ENCODE assay signal across 12 cellular contexts in genomic region chr7:2796358-2797352, GRCh38. TPM values are rescaled to one million over a fixed set of nuclear protein-coding genes. Genes with fewer than 3 reads are reported as not detected.
DNase-seq lines count a peak whose midpoint lies in the region; ATAC-seq and TF ChIP-seq lines count a peak whose summit lies in the region.
"Had no signal": no experiment of that assay in that cellular context is flagged by ENCODE, and none has a peak within 500 bp of the region (broad histone marks: within the 10 kb centered on the region; RNA-seq: fewer than 3 reads in every experiment).

No MANE protein-coding gene starts in this region.

- no peak overlapping the region for H2AFZ ChIP-seq in hepatocyte

- no peak overlapping the region for H3K27ac Mint-ChIP-seq in T-helper 17 cell
- H3K27ac Mint-ChIP-seq: progenitor cell of endocrine pancreas had no signal

- H3K79me2 ChIP-seq in hepatocyte, result peaks cover 71% of the 10 kb centered on the region

- peaks cover 70% of the 10 kb centered on the region for H3K36me3 ChIP-seq in BLaER1
- H3K36me3 ChIP-seq in hepatocyte (replicated peaks; ENCODE audit: insufficient read depth, low read depth), result no peaks in the 10 kb centered on the region

- peak; percentile 86 for DNase-seq in brain pericyte (ENCODE audit: low read depth, low spot score)
- no peak for DNase-seq in hepatocyte (ENCODE audit: low spot score)
- DNase-seq in sciatic nerve (ENCODE audit: low spot score), result peak; percentile 78
- no peak for DNase-seq in activated naive CD4-positive, alpha-beta T cell treated with Interleukin-2 at 50 U/mL for 16 hours
- no peak for DNase-seq in T-helper 17 cell
- no peak for DNase-seq in GM19238 (ENCODE audit: insufficient read length, low spot score)
- DNase-seq in NCI-H1436 treated with DMSO at 0.1 percent for 48 hours (lab: John Stamatoyannopoulos, UW), result no peak
- DNase-seq: amniotic stem cell, NCI-H146 had no signal

- WGBS in hepatocyte (ENCODE audit: low lambda C conversion rate, missing lambda C conversion rate), result 88% methylated on average over 20 of the region's 20 CpGs

- H3K27ac ChIP-seq in BLaER1 (peak overlapping the region; percentile 24; the same call in 1 of the 2 replicates), hepatocyte (peak overlapping the region; percentile 67)
- H3K27ac ChIP-seq: C4-2B had no signal

- H3K4me2 ChIP-seq in BLaER1 (peak overlapping the region; percentile 10; the same call in 1 of the 2 replicates), hepatocyte (no peak overlapping the region)

- peaks cover 61% of the 10 kb centered on the region for H4K20me1 ChIP-seq in BLaER1
- H4K20me1 ChIP-seq in hepatocyte (ENCODE audit: insufficient read depth, poor library complexity, severe bottlenecking), result no peaks in the 10 kb centered on the region

- intact Hi-C loops in sciatic nerve (cut with DNase I), result no loop called here

- H3K9me2 ChIP-seq in hepatocyte (replicated peaks; ENCODE audit: insufficient read depth), result no peaks in the 10 kb centered on the region

- H3K4me1 Mint-ChIP-seq in T-helper 17 cell, result peaks cover 37% of the 10 kb centered on the region

- H3K27me3 ChIP-seq in BLaER1, result no peaks in the 10 kb centered on the region
- H3K27me3 ChIP-seq in hepatocyte, result no peaks in the 10 kb centered on the region

- H3K9me3 ChIP-seq in BLaER1 (0 out of 2 replicates have a peak, but pooled peaks cover 11% of the 10 kb centered on the region), hepatocyte (ENCODE audit: low read depth) (no peaks in the 10 kb centered on the region), T-helper 17 cell (ENCODE audit: control insufficient read depth, low read length, poor library complexity, severe bottlenecking) (no peaks in the 10 kb centered on the region)

- no peak overlapping the region for H3K4me3 ChIP-seq in BLaER1
- H3K4me3 ChIP-seq in hepatocyte, result no peak overlapping the region

- no peaks in the 10 kb centered on the region for H3K27me3 Mint-ChIP-seq in T-helper 17 cell
- H3K27me3 Mint-ChIP-seq: progenitor cell of endocrine pancreas had no signal

- no peak for TF ChIP-seq CTCF in hepatocyte (IDR thresholded peaks at IDR 0.05; ENCODE audit: poor library complexity)

- peak; percentile 92 for ATAC-seq in sciatic nerve
- ATAC-seq in T-helper 17 cell, result no peak

- H3K9ac ChIP-seq in BLaER1, result no peak overlapping the region

- H3K36me3 Mint-ChIP-seq in T-helper 17 cell (ENCODE audit: low read depth), result peaks cover 12% of the 10 kb centered on the region

- H3K4me3 Mint-ChIP-seq in T-helper 17 cell, result no peak overlapping the region

- H3K4me1 ChIP-seq in BLaER1 (peaks cover 38% of the 10 kb centered on the region), hepatocyte (ENCODE audit: insufficient read depth) (peaks cover 11% of the 10 kb centered on the region)

RNA-seq across cellular contexts. Expression of gene GNA12, which starts 47.5 kb away (rescaled TPM):
- total RNA-seq in hepatocyte (28.4 and 54.8 TPM in 2 replicates), sciatic nerve (46.7 TPM), T-helper 17 cell (10 to 100 TPM; 13.5 to 19.2 TPM)
- polyA plus RNA-seq in hepatocyte, result 34.8 and 40.2 TPM in 2 replicates

Comparison
In these comparisons a context has a peak if more than half of its experiments do, and no peak if none do; other contexts are left out.
1. DNase-seq: peak in brain pericyte (single experiment) and sciatic nerve (single experiment); none in hepatocyte (single experiment), activated naive CD4-positive, alpha-beta T cell treated with Interleukin-2 at 50 U/mL for 16 hours (single experiment), T-helper 17 cell (0 of 3), GM19238 (single experiment) and NCI-H1436 treated with DMSO at 0.1 percent for 48 hours (single experiment).